Comparison of ENCODE assay signal across 31 cellular contexts in the genomic region with DNA sequence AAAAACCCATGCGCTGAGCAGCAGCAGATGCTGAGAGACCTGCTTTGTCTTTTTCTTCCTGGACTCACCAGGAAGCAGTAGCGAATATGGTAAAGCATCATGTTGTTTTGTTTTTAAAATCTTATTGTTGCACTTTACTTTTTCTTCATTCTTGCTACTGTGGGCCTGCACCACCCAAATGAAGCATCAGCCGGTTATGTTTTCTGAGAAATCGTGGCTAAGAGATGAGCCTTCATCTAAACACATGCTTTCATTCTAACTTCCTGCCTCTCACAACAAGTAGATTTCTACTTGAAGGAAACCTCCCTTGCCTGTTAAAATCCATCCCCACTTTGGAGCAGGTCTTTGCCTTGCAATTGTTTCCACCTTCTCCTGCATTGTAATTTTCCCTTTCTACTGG.
DNase-seq lines count a peak whose midpoint lies in the region; ATAC-seq and TF ChIP-seq lines count a peak whose summit lies in the region.
"Had no signal": no experiment of that assay in that cellular context is flagged by ENCODE, and none has a peak within 500 bp of the region (broad histone marks: within the 10 kb centered on the region; RNA-seq: fewer than 3 reads in every experiment).

No MANE protein-coding gene starts in this region.

- H3K27ac ChIP-seq in GM23338 (ENCODE audit: low read depth) (no peak overlapping the region), esophagus muscularis mucosa (replicated peaks in 1 of 4) (no peak overlapping the region)
- H3K27ac ChIP-seq: 22Rv1; A549; BLaER1; BLaER1 treated with 17β-estradiol and CSF1 and Interleukin-3, amounts not matched to agents 10 nM and 100 nM; C4-2B had no signal

- H2AFZ ChIP-seq in GM23338 = peak overlapping the region; percentile 87

- no peak overlapping the region for H3K4me3 Mint-ChIP-seq in GM23338
- H3K4me3 Mint-ChIP-seq: B cell; CD14-positive monocyte; CD4-positive, alpha-beta T cell; CD4-positive, CD25-positive, alpha-beta regulatory T cell; CD8-positive, alpha-beta memory T cell; CD8-positive, alpha-beta T cell had no signal

- no peak overlapping the region for H3K4me3 ChIP-seq in GM23338
- no peak overlapping the region for H3K4me3 ChIP-seq in esophagus muscularis mucosa
- H3K4me3 ChIP-seq: A549; BLaER1; BLaER1 treated with 17β-estradiol and CSF1 and Interleukin-3, amounts not matched to agents 10 nM and 100 nM had no signal

- H3K36me3 ChIP-seq in GM23338 (ENCODE audit: insufficient read depth) (no peaks in the 10 kb centered on the region), esophagus muscularis mucosa (no peaks in the 10 kb centered on the region)
- H3K36me3 ChIP-seq: BE2C; BLaER1; BLaER1 treated with 17β-estradiol and CSF1 and Interleukin-3, amounts not matched to agents 10 nM and 100 nM had no signal

- TF ChIP-seq EP300 in esophagus muscularis mucosa (IDR thresholded peaks at IDR 0.05) = no peak

- no peak overlapping the region for H3K27ac Mint-ChIP-seq in GM23338
- H3K27ac Mint-ChIP-seq: B cell; CD14-positive monocyte; CD4-positive, alpha-beta memory T cell; CD4-positive, alpha-beta T cell; CD8-positive, alpha-beta memory T cell; CD8-positive, alpha-beta T cell had no signal

- H3F3A ChIP-seq in GM23338 (replicated peaks; ENCODE audit: low read depth) = no peaks in the 10 kb centered on the region

- intact Hi-C loops in esophagus muscularis mucosa (cut with DNase I) = no loop called here

- H3K27me3 Mint-ChIP-seq in GM23338 (ENCODE audit: insufficient read depth, low read depth, poor library complexity) = peaks cover 3% of the 10 kb centered on the region
- H3K27me3 Mint-ChIP-seq: B cell; CD4-positive, alpha-beta memory T cell; CD4-positive, alpha-beta T cell; CD4-positive, CD25-positive, alpha-beta regulatory T cell had no signal

- DNase-seq in GM23338 (ENCODE audit: low spot score) (no peak), esophagus muscularis mucosa (ENCODE audit: extremely low spot score) (peak; percentile 57)
- DNase-seq: 8988T; ACHN; AML-193; BE2C; C1 segment of cervical spinal cord; Caco-2; Calu3; CD4-positive, alpha-beta memory T cell; CD4-positive, alpha-beta T cell; CD8-positive, alpha-beta memory T cell; CD8-positive, alpha-beta T cell; COR-L47; DMS 273 treated with DMSO at 0.1 percent for 48 hours; DMS153; DMS53; DMS79; DMS79 treated with DMSO at 0.1 percent for 48 hours; DND-41; EL had no signal

- 91% methylated on average over 4 of the region's 4 CpGs for WGBS in esophagus muscularis mucosa

- peaks cover 6% of the 10 kb centered on the region for H3K4me1 Mint-ChIP-seq in GM23338
- H3K4me1 Mint-ChIP-seq: B cell; CD14-positive monocyte; CD4-positive, alpha-beta memory T cell; CD8-positive, alpha-beta memory T cell had no signal

- no peaks in the 10 kb centered on the region for H4K20me1 ChIP-seq in GM23338 (replicated peaks; ENCODE audit: insufficient read depth)
- H4K20me1 ChIP-seq: BLaER1; BLaER1 treated with 17β-estradiol and CSF1 and Interleukin-3, amounts not matched to agents 10 nM and 100 nM had no signal

- H3K36me3 Mint-ChIP-seq in GM23338 (ENCODE audit: low read depth) = peaks cover 1% of the 10 kb centered on the region; the same call in 1 of the 3 replicates
- H3K36me3 Mint-ChIP-seq: CD14-positive monocyte; CD4-positive, alpha-beta memory T cell; CD4-positive, CD25-positive, alpha-beta regulatory T cell; CD8-positive, alpha-beta memory T cell; CD8-positive, alpha-beta T cell had no signal

- TF ChIP-seq CTCF in GM23338 (conservative IDR thresholded peaks at IDR 0.05; ENCODE audit: low read depth in 2 of 2) (no peak), esophagus muscularis mucosa (IDR thresholded peaks at IDR 0.05) (no peak)

- no peaks in the 10 kb centered on the region for H3K27me3 ChIP-seq in GM23338 (ENCODE audit: insufficient read depth)
- peaks cover 0 to 7% (median 0%) of the 10 kb centered on the region in 4 donors for H3K27me3 ChIP-seq in esophagus muscularis mucosa
- H3K27me3 ChIP-seq: BE2C; BLaER1; BLaER1 treated with 17β-estradiol and CSF1 and Interleukin-3, amounts not matched to agents 10 nM and 100 nM had no signal

- no peak overlapping the region for H3K4me2 ChIP-seq in GM23338
- H3K4me2 ChIP-seq: A549; BLaER1; BLaER1 treated with 17β-estradiol and CSF1 and Interleukin-3, amounts not matched to agents 10 nM and 100 nM had no signal

- H3K9me2 ChIP-seq in GM23338 (ENCODE audit: insufficient read depth) = peaks cover 11% of the 10 kb centered on the region

- peaks cover 0 to 5% (median under 1%) of the 10 kb centered on the region in 4 donors for H3K9me3 ChIP-seq in esophagus muscularis mucosa
- H3K9me3 ChIP-seq: A549, BE2C, Caco-2 had no signal

- TF ChIP-seq POLR2A in esophagus muscularis mucosa (IDR thresholded peaks at IDR 0.05; ENCODE audit: low read depth) = no peak

- no peaks in the 10 kb centered on the region for H3K79me2 ChIP-seq in GM23338 (replicated peaks; ENCODE audit: insufficient read depth)

- peaks cover 2% of the 10 kb centered on the region; the same call in 1 of the 3 replicates for H3K9me3 Mint-ChIP-seq in GM23338

- ATAC-seq in GM23338 = no peak
- no peak for ATAC-seq in HG03565 (IDR thresholded peaks at IDR 0.05; ENCODE audit: unreplicated experiment)
- ATAC-seq in GM18520 (IDR thresholded peaks at IDR 0.05; ENCODE audit: unreplicated experiment) = no peak
- ATAC-seq: A549; CD8-positive, alpha-beta T cell had no signal

- peaks cover 9% of the 10 kb centered on the region; the same call in 1 of the 2 replicates for H3K4me1 ChIP-seq in GM23338 (ENCODE audit: insufficient read depth)
- H3K4me1 ChIP-seq in esophagus muscularis mucosa = no peaks in the 10 kb centered on the region
- H3K4me1 ChIP-seq: A549; BE2C; BLaER1; BLaER1 treated with 17β-estradiol and CSF1 and Interleukin-3, amounts not matched to agents 10 nM and 100 nM; Caco-2 had no signal

TF ChIP-seq in GM23338, 12 proteins besides CTCF, POLR2A, EP300 and RAD21:
- TF ChIP-seq POLR2AphosphoS5 (IDR thresholded peaks at IDR 0.05; ENCODE audit: low read depth) (no peak), EZH2 (IDR thresholded peaks at IDR 0.05; ENCODE audit: low read depth, unreplicated experiment) (no peak), EZH2phosphoT487 (IDR thresholded peaks at IDR 0.05; ENCODE audit: unreplicated experiment) (no peak), CREB1 (CRISPR knock-in tag; IDR thresholded peaks at IDR 0.05; ENCODE audit: low read depth) (no peak)
- TF ChIP-seq, protein P1, sequence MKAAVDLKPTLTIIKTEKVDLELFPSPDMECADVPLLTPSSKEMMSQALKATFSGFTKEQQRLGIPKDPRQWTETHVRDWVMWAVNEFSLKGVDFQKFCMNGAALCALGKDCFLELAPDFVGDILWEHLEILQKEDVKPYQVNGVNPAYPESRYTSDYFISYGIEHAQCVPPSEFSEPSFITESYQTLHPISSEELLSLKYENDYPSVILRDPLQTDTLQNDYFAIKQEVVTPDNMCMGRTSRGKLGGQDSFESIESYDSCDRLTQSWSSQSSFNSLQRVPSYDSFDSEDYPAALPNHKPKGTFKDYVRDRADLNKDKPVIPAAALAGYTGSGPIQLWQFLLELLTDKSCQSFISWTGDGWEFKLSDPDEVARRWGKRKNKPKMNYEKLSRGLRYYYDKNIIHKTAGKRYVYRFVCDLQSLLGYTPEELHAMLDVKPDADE (IDR thresholded peaks at IDR 0.05) = no peak
